In genomic region chr17:32502013-32502412, GRCh38 we compare ENCODE assay signal across 22 cellular contexts. TPM values are rescaled to one million over a fixed set of nuclear protein-coding genes. Genes with fewer than 3 reads are reported as not detected.
DNase-seq lines count a peak whose midpoint lies in the region; ATAC-seq and TF ChIP-seq lines count a peak whose summit lies in the region.
"Had no signal": no experiment of that assay in that cellular context is flagged by ENCODE, and none has a peak within 500 bp of the region (broad histone marks: within the 10 kb centered on the region; RNA-seq: fewer than 3 reads in every experiment).

No MANE protein-coding gene starts in this region.

- no peak for TF ChIP-seq POLR2A in spleen (IDR thresholded peaks at IDR 0.05)

- peaks cover 55% of the 10 kb centered on the region for H3K4me1 Mint-ChIP-seq in activated T-cell treated with anti-CD3 and anti-CD28 coated beads, Interleukin-2, amount 50 U/mL, for 24 hours (ENCODE audit: low read depth)
- peaks cover 32 to 39% (median 34%) of the 10 kb centered on the region in 3 donors for H3K4me1 Mint-ChIP-seq in IgD-negative memory B cell
- H3K4me1 Mint-ChIP-seq in mesothelial cell of epicardium: peaks cover 11% of the 10 kb centered on the region

- H3K36me3 Mint-ChIP-seq in activated T-cell treated with anti-CD3 and anti-CD28 coated beads, Interleukin-2, amount 50 U/mL, for 24 hours (ENCODE audit: low read depth): no peaks in the 10 kb centered on the region
- H3K36me3 Mint-ChIP-seq in IgD-negative memory B cell: peaks cover 1% of the 10 kb centered on the region
- H3K36me3 Mint-ChIP-seq in mesothelial cell of epicardium: peaks cover 17% of the 10 kb centered on the region
- H3K36me3 Mint-ChIP-seq: WTC11 had no signal

- no peak for ATAC-seq in GM19467 (IDR thresholded peaks at IDR 0.05; ENCODE audit: unreplicated experiment)
- ATAC-seq: WTC11 had no signal

- H3K4me3 Mint-ChIP-seq in activated T-cell treated with anti-CD3 and anti-CD28 coated beads, Interleukin-2, amount 50 U/mL, for 24 hours: no peak overlapping the region
- H3K4me3 Mint-ChIP-seq in IgD-negative memory B cell: peak overlapping the region in 1 of 4 donors; percentile 41
- H3K4me3 Mint-ChIP-seq in mesothelial cell of epicardium: no peak overlapping the region
- H3K4me3 Mint-ChIP-seq: H9, WTC11 had no signal

- H3K4me1 ChIP-seq in effector memory CD4-positive, alpha-beta T cell (ENCODE audit: control insufficient read depth, insufficient read depth, low read length, poor library complexity, severe bottlenecking): peaks cover 39% of the 10 kb centered on the region
- H3K4me1 ChIP-seq in spleen: peaks cover 17 to 62% (median 37%) of the 10 kb centered on the region in 6 donors
- H3K4me1 ChIP-seq: breast epithelium, testis had no signal

- no peaks in the 10 kb centered on the region for H3K36me3 ChIP-seq in effector memory CD4-positive, alpha-beta T cell (ENCODE audit: control insufficient read depth, insufficient read depth, low read length)
- no peaks in the 10 kb centered on the region for H3K36me3 ChIP-seq in spleen
- H3K36me3 ChIP-seq: breast epithelium had no signal

- peak overlapping the region; percentile 66 for H3K27ac Mint-ChIP-seq in activated T-cell treated with anti-CD3 and anti-CD28 coated beads, Interleukin-2, amount 50 U/mL, for 24 hours
- H3K27ac Mint-ChIP-seq in IgD-negative memory B cell (peak overlapping the region; percentile 33 to 94 (median 34)), mesothelial cell of epicardium (no peak overlapping the region)
- H3K27ac Mint-ChIP-seq: H9, WTC11 had no signal

- no peaks in the 10 kb centered on the region for H3K27me3 Mint-ChIP-seq in activated T-cell treated with anti-CD3 and anti-CD28 coated beads, Interleukin-2, amount 50 U/mL, for 24 hours
- H3K27me3 Mint-ChIP-seq in IgD-negative memory B cell (no peaks in the 10 kb centered on the region), mesothelial cell of epicardium (ENCODE audit: low read depth) (no peaks in the 10 kb centered on the region)

- 93 to 99% (median 96%) methylated on average over 3 of the region's 3 CpGs for WGBS in spleen, 5 donors

- peak overlapping the region; percentile 13 for H3K27ac ChIP-seq in effector memory CD4-positive, alpha-beta T cell (ENCODE audit: insufficient read depth, low read length, poor library complexity, severe bottlenecking)
- peak overlapping the region; percentile 24 to 100 (median 92) for H3K27ac ChIP-seq in spleen
- H3K27ac ChIP-seq: breast epithelium, testis had no signal

- no peaks in the 10 kb centered on the region for H3K27me3 ChIP-seq in effector memory CD4-positive, alpha-beta T cell (replicated peaks; ENCODE audit: control insufficient read depth, insufficient read depth, low read length, poor library complexity, severe bottlenecking)
- no peaks in the 10 kb centered on the region for H3K27me3 ChIP-seq in spleen (replicated peaks in 1 of 7)
- H3K27me3 ChIP-seq: breast epithelium, testis had no signal

- H3K9me3 Mint-ChIP-seq in activated T-cell treated with anti-CD3 and anti-CD28 coated beads, Interleukin-2, amount 50 U/mL, for 24 hours: no peaks in the 10 kb centered on the region
- no peaks in the 10 kb centered on the region for H3K9me3 Mint-ChIP-seq in IgD-negative memory B cell
- H3K9me3 Mint-ChIP-seq in mesothelial cell of epicardium: peaks cover 8% of the 10 kb centered on the region
- H3K9me3 Mint-ChIP-seq: H9, WTC11 had no signal

- intact Hi-C loops in spleen (cut with DNase I; ENCODE audit: low total_unique reads): no loop called here

- no peak for DNase-seq in activated T-cell treated with anti-CD3 and anti-CD28 coated beads, Interleukin-2, amount 50 U/mL, for 24 hours
- DNase-seq in activated T-cell treated with anti-CD3 and anti-CD28 coated beads for 4 hours (no peak), spleen (no peak), mesothelial cell of epicardium (ENCODE audit: low spot score in 2 of 2, unreplicated experiment in 2 of 2) (no peak), HT-29 (ENCODE audit: low spot score) (no peak)
- no peak for DNase-seq in effector memory CD4-positive, alpha-beta T cell
- DNase-seq: ACHN; DMS53; H9; kidney; mesenchymal stem cell; NCI-H1105; NCI-H2081 treated with DMSO at 0.1 percent for 48 hours; NCI-H524 treated with DMSO at 0.1 percent for 48 hours; stimulated activated CD4-positive, alpha-beta T cell treated with anti-CD3 and anti-CD28 coated beads, Interleukin-4, amount 100 ng/mL, for 4 hours; SW 1271; testis had no signal

- TF ChIP-seq CTCF in spleen (IDR thresholded peaks at IDR 0.05 in 8 of 11, conservative IDR thresholded peaks at IDR 0.05 in 3 of 11): no peak
- no peak for TF ChIP-seq CTCF in mesothelial cell of epicardium (IDR thresholded peaks at IDR 0.05; ENCODE audit: unreplicated experiment)

- no peaks in the 10 kb centered on the region for H3K9me3 ChIP-seq in effector memory CD4-positive, alpha-beta T cell (ENCODE audit: control insufficient read depth, low read length)
- no peaks in the 10 kb centered on the region for H3K9me3 ChIP-seq in spleen
- H3K9me3 ChIP-seq: breast epithelium, testis had no signal

- H3K4me3 ChIP-seq in effector memory CD4-positive, alpha-beta T cell (ENCODE audit: insufficient read depth, low read depth, low read length, poor library complexity, severe bottlenecking): no peak overlapping the region
- no peak overlapping the region for H3K4me3 ChIP-seq in spleen
- H3K4me3 ChIP-seq: breast epithelium, smooth muscle cell, testis had no signal

RNA-seq across cellular contexts. Expression of gene CDK5R1, which starts 15.2 kb away (rescaled TPM):
- 3.8 TPM for polyA plus RNA-seq in IgD-negative memory B cell
- 10 to 100 TPM; 13.0 to 28.2 (median 20.3) TPM for total RNA-seq in spleen
- polyA plus RNA-seq in spleen: 10 to 100 TPM; 13.5 to 26.3 (median 13.6) TPM
- total RNA-seq in mesothelial cell of epicardium: 4.5 to 4.8 TPM (median 4.6 TPM) in 3 replicates
- total RNA-seq in HT-29 (2014; rRNA removed; shearing (Covaris generic)): 3.0 and 4.0 TPM in 2 replicates

RNA-seq across cellular contexts. Expression of gene PSMD11, which starts 57.7 kb away (rescaled TPM):
- polyA plus RNA-seq in IgD-negative memory B cell: 126 TPM
- total RNA-seq in spleen: 10 to 100 TPM; 43.0 to 84.8 (median 68.9) TPM
- polyA plus RNA-seq in spleen: 10 to 100 TPM; 28.0 to 35.2 (median 35.1) TPM
- total RNA-seq in mesothelial cell of epicardium: 90.5 to 95.0 TPM (median 94.9 TPM) in 3 replicates
- 110 and 122 TPM in 2 replicates for total RNA-seq in HT-29 (2014; rRNA removed; shearing (Covaris generic))
